ENCODE assay signal across 8 cellular contexts in the genomic region with DNA sequence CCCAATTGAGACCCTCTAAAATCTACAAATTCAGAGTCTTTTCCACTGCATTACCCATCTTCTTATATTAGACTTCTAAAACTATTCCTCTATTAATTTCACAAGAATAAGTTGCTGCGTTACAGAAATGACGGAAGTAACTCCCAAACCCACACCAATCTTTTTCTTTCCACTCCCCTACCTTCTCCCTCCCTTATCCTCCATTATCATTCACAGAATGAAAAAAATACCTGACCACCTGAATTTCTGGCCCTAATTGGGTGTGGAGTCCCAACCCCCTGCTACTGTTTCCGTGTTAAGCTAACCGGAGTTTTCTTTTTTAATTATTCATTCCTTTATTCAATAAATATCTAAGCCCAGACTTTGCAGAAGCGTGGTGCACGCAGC. TPM values are rescaled to one million over a fixed set of nuclear protein-coding genes. Genes with fewer than 3 reads are reported as not detected.
A peak's percentile ranks its signal among the peaks of the same experiment; 100 is the strongest.
DNase-seq lines count a peak whose midpoint lies in the region; ATAC-seq and TF ChIP-seq lines count a peak whose summit lies in the region.

No MANE protein-coding gene starts in this region.

- POLR2A ChIA-PET in activated CD4-positive, alpha-beta memory T cell treated with anti-CD3 and anti-CD28 coated beads, Interleukin-2, amount 10 ng/mL, durations not matched to agents 7 days and 5 days (lab: Charles Lee) = interaction anchor here (0.7 to 2.5 kb wide), 9 partner anchors 9 to 826 kb away, joined by 3 to 17 read pairs (median 3); partner anchors contain the start of genes ELP2, RMP24, SLC39A6 and ZNF397

- DNase-seq in activated CD8-positive, alpha-beta memory T cell treated with anti-CD3 and anti-CD28 coated beads, Interleukin-2, amount 10 ng/mL, durations not matched to agents 7 days and 5 days = no peak
- no peak for DNase-seq in activated CD8-positive, alpha-beta memory T cell treated with anti-CD3 and anti-CD28 coated beads, Interleukin-2, amount 50 U/mL, for 4 hours
- DNase-seq in activated CD4-positive, alpha-beta memory T cell treated with anti-CD3 and anti-CD28 coated beads, Interleukin-2, amount 10 ng/mL, durations not matched to agents 7 days and 5 days = no peak
- DNase-seq in hepatocyte (ENCODE audit: low spot score) = no peak
- DNase-seq in spleen = no peak
- DNase-seq in middle frontal gyrus (ENCODE audit: extremely low spot score, low spot score) = no peak
- DNase-seq in stimulated activated CD4-positive, alpha-beta T cell treated with anti-CD3 and anti-CD28 coated beads, Interleukin-1b, Interleukin-23, amount 100 ng/mL, for 48 hours = no peak

- H3K4me3 ChIP-seq in hepatocyte (peak overlapping the region; percentile 90), spleen (peak overlapping the region; percentile 72 to 94 (median 86))

- peak overlapping the region; percentile 81 for H3K4me2 ChIP-seq in hepatocyte

- H3K36me3 Mint-ChIP-seq in activated CD8-positive, alpha-beta memory T cell treated with anti-CD3 and anti-CD28 coated beads, Interleukin-2, amount 10 ng/mL, durations not matched to agents 7 days and 5 days = peaks cover 16% of the 10 kb centered on the region
- H3K36me3 Mint-ChIP-seq in activated CD4-positive, alpha-beta memory T cell treated with anti-CD3 and anti-CD28 coated beads, Interleukin-2, amount 10 ng/mL, durations not matched to agents 7 days and 5 days (ENCODE audit: low read depth) = peaks cover 17% of the 10 kb centered on the region

- H3K27me3 Mint-ChIP-seq in activated CD8-positive, alpha-beta memory T cell treated with anti-CD3 and anti-CD28 coated beads, Interleukin-2, amount 10 ng/mL, durations not matched to agents 7 days and 5 days = no peaks in the 10 kb centered on the region
- peaks cover 3% of the 10 kb centered on the region for H3K27me3 Mint-ChIP-seq in activated CD4-positive, alpha-beta memory T cell treated with anti-CD3 and anti-CD28 coated beads, Interleukin-2, amount 10 ng/mL, durations not matched to agents 7 days and 5 days

- CTCF ChIA-PET in activated CD8-positive, alpha-beta memory T cell treated with anti-CD3 and anti-CD28 coated beads, Interleukin-2, amount 10 ng/mL, durations not matched to agents 7 days and 5 days (lab: Charles Lee) = interaction anchor here (0.9 to 1.7 kb wide), 2 partner anchors 49 to 218 kb away, joined by 3 to 5 read pairs; no protein-coding TSS in a partner anchor
- CTCF ChIA-PET in activated CD4-positive, alpha-beta memory T cell treated with anti-CD3 and anti-CD28 coated beads, Interleukin-2, amount 10 ng/mL, durations not matched to agents 7 days and 5 days (lab: Charles Lee) = interaction anchor here (1.4 to 2.6 kb wide), 2 partner anchors 49 to 62 kb away, joined by 3 to 8 read pairs; partner anchors contain the start of gene SLC39A6

- H3K9me2 ChIP-seq in hepatocyte (replicated peaks; ENCODE audit: insufficient read depth) = no peaks in the 10 kb centered on the region

- no peaks in the 10 kb centered on the region for H3K9me3 Mint-ChIP-seq in activated CD8-positive, alpha-beta memory T cell treated with anti-CD3 and anti-CD28 coated beads, Interleukin-2, amount 10 ng/mL, durations not matched to agents 7 days and 5 days (ENCODE audit: low read depth)
- H3K9me3 Mint-ChIP-seq in activated CD4-positive, alpha-beta memory T cell treated with anti-CD3 and anti-CD28 coated beads, Interleukin-2, amount 10 ng/mL, durations not matched to agents 7 days and 5 days = peaks cover 2% of the 10 kb centered on the region

- H3K27me3 ChIP-seq in hepatocyte (no peaks in the 10 kb centered on the region), spleen (replicated peaks in 1 of 7) (no peaks in the 10 kb centered on the region)

- intact Hi-C loops in spleen (cut with DNase I; ENCODE audit: low total_unique reads) = no loop called here

- H3K27ac Mint-ChIP-seq in activated CD8-positive, alpha-beta memory T cell treated with anti-CD3 and anti-CD28 coated beads, Interleukin-2, amount 10 ng/mL, durations not matched to agents 7 days and 5 days = peak overlapping the region; percentile 92
- H3K27ac Mint-ChIP-seq in activated CD4-positive, alpha-beta memory T cell treated with anti-CD3 and anti-CD28 coated beads, Interleukin-2, amount 10 ng/mL, durations not matched to agents 7 days and 5 days = peak overlapping the region; percentile 83

- H3K4me3 Mint-ChIP-seq in activated CD8-positive, alpha-beta memory T cell treated with anti-CD3 and anti-CD28 coated beads, Interleukin-2, amount 10 ng/mL, durations not matched to agents 7 days and 5 days = peak overlapping the region; percentile 91
- H3K4me3 Mint-ChIP-seq in activated CD4-positive, alpha-beta memory T cell treated with anti-CD3 and anti-CD28 coated beads, Interleukin-2, amount 10 ng/mL, durations not matched to agents 7 days and 5 days = peak overlapping the region; percentile 92

- 0% methylated on average over 6 of the region's 6 CpGs for WGBS in hepatocyte (ENCODE audit: low lambda C conversion rate, missing lambda C conversion rate)
- 0 to 1% (median 0%) methylated on average over 6 of the region's 6 CpGs for WGBS in spleen, 5 donors

- H3K79me2 ChIP-seq in hepatocyte = peaks cover 49% of the 10 kb centered on the region

- TF ChIP-seq POLR2A in spleen (IDR thresholded peaks at IDR 0.05) = no peak

- H3K27ac ChIP-seq in hepatocyte = peak overlapping the region; percentile 96
- H3K27ac ChIP-seq in spleen = peak overlapping the region; percentile 89 to 97 (median 94)

- no peaks in the 10 kb centered on the region for H3K36me3 ChIP-seq in hepatocyte (replicated peaks; ENCODE audit: insufficient read depth, low read depth)
- H3K36me3 ChIP-seq in spleen = peaks cover 0 to 12% (median 0%) of the 10 kb centered on the region in 6 donors

- TF ChIP-seq CTCF in hepatocyte (IDR thresholded peaks at IDR 0.05; ENCODE audit: poor library complexity) = no peak
- no peak for TF ChIP-seq CTCF in spleen (IDR thresholded peaks at IDR 0.05 in 8 of 11, conservative IDR thresholded peaks at IDR 0.05 in 3 of 11)

- peak overlapping the region; percentile 92 for H2AFZ ChIP-seq in hepatocyte

- H3K9me3 ChIP-seq in hepatocyte (ENCODE audit: low read depth) (no peaks in the 10 kb centered on the region), spleen (no peaks in the 10 kb centered on the region)

- H3K4me1 ChIP-seq in hepatocyte (ENCODE audit: insufficient read depth) = peaks cover 8% of the 10 kb centered on the region
- H3K4me1 ChIP-seq in spleen = peaks cover 13 to 60% (median 40%) of the 10 kb centered on the region in 6 donors

- H3K4me1 Mint-ChIP-seq in activated CD8-positive, alpha-beta memory T cell treated with anti-CD3 and anti-CD28 coated beads, Interleukin-2, amount 10 ng/mL, durations not matched to agents 7 days and 5 days = peaks cover 23% of the 10 kb centered on the region
- peaks cover 32% of the 10 kb centered on the region for H3K4me1 Mint-ChIP-seq in activated CD4-positive, alpha-beta memory T cell treated with anti-CD3 and anti-CD28 coated beads, Interleukin-2, amount 10 ng/mL, durations not matched to agents 7 days and 5 days

- ATAC-seq in activated CD8-positive, alpha-beta memory T cell treated with anti-CD3 and anti-CD28 coated beads, Interleukin-2, amount 10 ng/mL, durations not matched to agents 7 days and 5 days = no peak
- peak; percentile 6 for ATAC-seq in HG03196 (IDR thresholded peaks at IDR 0.05; ENCODE audit: unreplicated experiment)

- peaks cover 15% of the 10 kb centered on the region for H4K20me1 ChIP-seq in hepatocyte (ENCODE audit: insufficient read depth, poor library complexity, severe bottlenecking)

RNA-seq across cellular contexts. Expression of gene RPRD1A, which starts 0.6 kb away (rescaled TPM):
- 10 to 100 TPM; 26.2 to 33.4 TPM for total RNA-seq in activated CD8-positive, alpha-beta memory T cell treated with anti-CD3 and anti-CD28 coated beads, Interleukin-2, amount 10 ng/mL, durations not matched to agents 7 days and 5 days
- total RNA-seq in activated CD4-positive, alpha-beta memory T cell treated with anti-CD3 and anti-CD28 coated beads, Interleukin-2, amount 10 ng/mL, durations not matched to agents 7 days and 5 days = 10 to 100 TPM; 25.1 to 27.6 TPM
- 65.8 and 68.0 TPM in 2 replicates for total RNA-seq in hepatocyte
- 23.3 and 23.7 TPM in 2 replicates for polyA plus RNA-seq in hepatocyte
- 10 to 100 TPM; 34.4 to 69.3 (median 49.7) TPM for total RNA-seq in spleen
- 10 to 100 TPM; 15.8 to 21.8 (median 18.8) TPM for polyA plus RNA-seq in spleen
